20 cellular contexts compared by ENCODE assay signal in the genomic region with DNA sequence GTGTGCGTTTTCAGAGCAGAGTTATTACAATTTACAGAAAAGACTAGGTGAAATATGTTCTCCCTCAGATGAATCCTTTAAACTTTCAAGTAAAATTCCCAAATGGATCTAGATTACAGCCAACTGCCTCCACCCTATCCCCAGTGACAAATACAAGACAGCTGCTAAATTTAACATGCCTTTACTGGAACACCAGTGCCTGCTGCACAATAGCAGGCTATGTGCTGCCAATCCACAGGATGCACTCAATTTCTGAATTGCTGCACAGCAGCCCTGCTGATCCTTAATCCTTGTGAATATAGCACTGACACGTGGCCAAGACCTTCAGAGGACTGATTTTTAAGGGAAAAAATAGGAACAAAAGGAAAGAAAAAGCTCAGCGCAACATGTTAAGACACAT.
"Had no signal": no experiment of that assay in that cellular context is flagged by ENCODE, and none has a peak within 500 bp of the region (broad histone marks: within the 10 kb centered on the region; RNA-seq: fewer than 3 reads in every experiment).

No MANE protein-coding gene starts in this region.

- H3K27ac ChIP-seq: brain microvascular endothelial cell, esophagus muscularis mucosa, upper lobe of left lung had no signal

- H3K9me3 ChIP-seq: esophagus muscularis mucosa, upper lobe of left lung had no signal

- H3K4me1 ChIP-seq: esophagus muscularis mucosa, upper lobe of left lung had no signal

- DNase-seq: activated B cell treated with CpG ODN at 0.5 μM for 24 hours; activated CD4-positive, alpha-beta T cell treated with anti-CD3 and anti-CD28 coated beads for 36 hours; activated CD4-positive, alpha-beta T cell treated with anti-CD3 and anti-CD28 coated beads, Interleukin-2, amount 50 U/mL, for 4 hours; activated CD8-positive, alpha-beta memory T cell treated with anti-CD3 and anti-CD28 coated beads for 24 hours; activated CD8-positive, alpha-beta memory T cell treated with anti-CD3 and anti-CD28 coated beads, Interleukin-2, amount 50 U/mL, for 4 hours; activated T-cell treated with anti-CD3 and anti-CD28 coated beads, Interleukin-2, amount 50 U/mL, for 24 hours; aorta; brain microvascular endothelial cell; central memory CD4-positive, alpha-beta T cell; dermis blood vessel endothelial cell; effector memory CD8-positive, alpha-beta T cell; kidney; midbrain; nephron progenitor cell; retina; stimulated activated CD4-positive, alpha-beta T cell treated with anti-CD3 and anti-CD28 coated beads, Interleukin-12 subunit alpha, Interleukin-12 subunit beta, amount 100 ng/mL, for 4 hours; stimulated activated CD4-positive, alpha-beta T cell treated with anti-CD3 and anti-CD28 coated beads, Interleukin-4, amount 100 ng/mL, for 4 hours; stimulated activated naive CD8-positive, alpha-beta T cell treated with anti-CD3 and anti-CD28 coated beads, Interleukin-15, Interleukin-2, amounts not matched to agents 100 U/mL and 50 U/mL, for 24 hours; upper lobe of left lung had no signal

- H3K4me3 ChIP-seq: esophagus muscularis mucosa, upper lobe of left lung had no signal

- H3K27me3 ChIP-seq: brain microvascular endothelial cell, esophagus muscularis mucosa, upper lobe of left lung had no signal

- H3K36me3 ChIP-seq: brain microvascular endothelial cell, esophagus muscularis mucosa, upper lobe of left lung had no signal

- FAIRE-seq: kidney had no signal
